Comparison of ENCODE assay signal across 1 cellular context in genomic region chr21:41956926-41957729, GRCh38.
A peak's percentile ranks its signal among the peaks of the same experiment; 100 is the strongest.
TF ChIP-seq lines count a peak whose summit lies in the region.

No MANE protein-coding gene starts in this region.

TF ChIP-seq in IMR-90, 13 proteins besides CTCF, POLR2A, EP300 and RAD21:
- TF ChIP-seq USF2 (IDR thresholded peaks at IDR 0.05; ENCODE audit: low read depth, low read length), result no peak
- TF ChIP-seq NFE2L2 (IDR thresholded peaks at IDR 0.05; ENCODE audit: low read depth, low read length), result peak; percentile 87
- TF ChIP-seq FOS (IDR thresholded peaks at IDR 0.05; ENCODE audit: low read depth, low read length), result peak; percentile 82
- no peak for TF ChIP-seq SMC3 (IDR thresholded peaks at IDR 0.05; ENCODE audit: low read depth, low read length)
- peak; percentile 27 for TF ChIP-seq RCOR1 (IDR thresholded peaks at IDR 0.05; ENCODE audit: insufficient replicate concordance, low read length)
- peak; percentile 29; the same call in 1 of the 2 replicates for TF ChIP-seq MAZ (IDR thresholded peaks at IDR 0.05; ENCODE audit: borderline replicate concordance, low read depth, low read length)
- peak; percentile 59 for TF ChIP-seq MAFK (IDR thresholded peaks at IDR 0.05; ENCODE audit: low read depth, low read length)
- no peak for TF ChIP-seq ELK1 (IDR thresholded peaks at IDR 0.05; ENCODE audit: borderline replicate concordance, low read depth, low read length)
